ENCODE assay signal across 23 cellular contexts in genomic region chr16:8831450-8832382, GRCh38. TPM values are rescaled to one million over a fixed set of nuclear protein-coding genes. Genes with fewer than 3 reads are reported as not detected.
DNase-seq lines count a peak whose midpoint lies in the region; ATAC-seq and TF ChIP-seq lines count a peak whose summit lies in the region.
"Had no signal": no experiment of that assay in that cellular context is flagged by ENCODE, and none has a peak within 500 bp of the region (broad histone marks: within the 10 kb centered on the region; RNA-seq: fewer than 3 reads in every experiment).

No MANE protein-coding gene starts in this region.

- H3K4me1 Mint-ChIP-seq in brain = peaks cover 39% of the 10 kb centered on the region
- H3K4me1 Mint-ChIP-seq in stimulated activated naive CD8-positive, alpha-beta T cell treated with anti-CD3 and anti-CD28 coated beads, Interleukin-15, amount 100 ng/mL, for 72 hours = peaks cover 27% of the 10 kb centered on the region

- peaks cover 2% of the 10 kb centered on the region for H3K27me3 Mint-ChIP-seq in brain
- H3K27me3 Mint-ChIP-seq in stimulated activated naive CD8-positive, alpha-beta T cell treated with anti-CD3 and anti-CD28 coated beads, Interleukin-15, amount 100 ng/mL, for 72 hours = no peaks in the 10 kb centered on the region

- no peaks in the 10 kb centered on the region for H3K4me1 ChIP-seq in vagina

- H3K9me3 ChIP-seq in vagina = no peaks in the 10 kb centered on the region

- H3K27me3 ChIP-seq in vagina = no peaks in the 10 kb centered on the region

- H3K4me3 Mint-ChIP-seq in brain = peak overlapping the region in 4 of 5 experiments; percentile 6 to 75 (median 38)
- no peak overlapping the region for H3K4me3 Mint-ChIP-seq in stimulated activated naive CD8-positive, alpha-beta T cell treated with anti-CD3 and anti-CD28 coated beads, Interleukin-15, amount 100 ng/mL, for 72 hours
- H3K4me3 Mint-ChIP-seq: CD14-positive monocyte had no signal

- TF ChIP-seq POLR2A in vagina (IDR thresholded peaks at IDR 0.05) = no peak

- intact Hi-C loops in vagina (cut with DNase I) = no loop called here

- H3K36me3 Mint-ChIP-seq in brain = peaks cover 49% of the 10 kb centered on the region

- peak; percentile 2 for DNase-seq in NCI-H2107 treated with DMSO at 0.1 percent for 48 hours (lab: John Stamatoyannopoulos, UW; ENCODE audit: unreplicated experiment)
- no peak for DNase-seq in NCI-H2107 (lab: John Stamatoyannopoulos, UW)
- peak; percentile 75 for DNase-seq in iPS-NIHi7 (ENCODE audit: extremely low spot score)
- no peak for DNase-seq in stimulated activated naive CD8-positive, alpha-beta T cell treated with anti-CD3 and anti-CD28 coated beads, Interleukin-15, amount 100 ng/mL, for 72 hours
- DNase-seq in activated naive CD4-positive, alpha-beta T cell treated with anti-CD3 and anti-CD28 coated beads, Interleukin-2, amount 50 U/mL, for 16 hours = no peak
- no peak for DNase-seq in vagina (ENCODE audit: extremely low spot score in 2 of 2)
- no peak for DNase-seq in NCI-H748 (lab: John Stamatoyannopoulos, UW; ENCODE audit: unreplicated experiment)
- DNase-seq: activated CD4-positive, alpha-beta T cell treated with anti-CD3 and anti-CD28 coated beads for 1 hour; central memory CD4-positive, alpha-beta T cell; DMS153; IMR-90; left ventricle myocardium superior; NCI-H2081; NCI-H69; posterior cingulate gyrus; T-helper 9 cell; trophoblast cell had no signal

- H3K36me3 ChIP-seq in vagina = peaks cover 0 to 10% of the 10 kb centered on the region in 2 donors

- no peak for ATAC-seq in stimulated activated naive CD8-positive, alpha-beta T cell treated with anti-CD3 and anti-CD28 coated beads, Interleukin-15, amount 100 ng/mL, for 72 hours
- ATAC-seq: left ventricle myocardium superior had no signal

- peak overlapping the region; percentile 81 to 97 (median 94) for H3K27ac Mint-ChIP-seq in brain
- H3K27ac Mint-ChIP-seq in stimulated activated naive CD8-positive, alpha-beta T cell treated with anti-CD3 and anti-CD28 coated beads, Interleukin-15, amount 100 ng/mL, for 72 hours = peak overlapping the region; percentile 75 to 83
- H3K27ac Mint-ChIP-seq: activated T-helper 2 cell treated with anti-CD3 and anti-CD28 coated beads, Interferon-gamma antibody, Interleukin-2, Interleukin-4, amounts not matched to agents 10 μg/mL and 5 μg/mL and 100 μg/mL, durations not matched to agents 14 hours and 24 hours and 36 hours had no signal

- H3K4me3 ChIP-seq in vagina = no peak overlapping the region
- H3K4me3 ChIP-seq: SK-N-MC, smooth muscle cell had no signal

- TF ChIP-seq CTCF in brain (conservative IDR thresholded peaks at IDR 0.05) (no peak), vagina (IDR thresholded peaks at IDR 0.05) (no peak)

- H3K9me3 Mint-ChIP-seq in brain = no peaks in the 10 kb centered on the region
- no peaks in the 10 kb centered on the region for H3K9me3 Mint-ChIP-seq in stimulated activated naive CD8-positive, alpha-beta T cell treated with anti-CD3 and anti-CD28 coated beads, Interleukin-15, amount 100 ng/mL, for 72 hours
- H3K9me3 Mint-ChIP-seq: activated T-helper 2 cell treated with anti-CD3 and anti-CD28 coated beads, Interferon-gamma antibody, Interleukin-2, Interleukin-4, amounts not matched to agents 10 μg/mL and 5 μg/mL and 100 μg/mL, durations not matched to agents 14 hours and 24 hours and 36 hours had no signal

- no peak overlapping the region for H3K27ac ChIP-seq in vagina
- H3K27ac ChIP-seq: 22Rv1, SK-N-MC had no signal

RNA-seq across cellular contexts. Expression of gene PMM2, which starts 34.1 kb away (rescaled TPM):
- 4.8 TPM for polyA plus RNA-seq in brain (ENCODE audit: insufficient read depth, low read depth, low replicate concordance)
- total RNA-seq in vagina = 21.4 TPM

RNA-seq across cellular contexts. Expression of gene TMEM186, which starts 34.3 kb away (rescaled TPM):
- 12.4 TPM for polyA plus RNA-seq in brain (ENCODE audit: insufficient read depth, low read depth, low replicate concordance)
- total RNA-seq in vagina = 2.9 TPM

RNA-seq across cellular contexts. Expression of gene CARHSP1, which starts 37.1 kb away (rescaled TPM):
- polyA plus RNA-seq in brain (ENCODE audit: insufficient read depth, low read depth, low replicate concordance) = 407 TPM
- 125 TPM for total RNA-seq in vagina

RNA-seq across cellular contexts. Expression of gene LITAFD, which starts 50.4 kb away (rescaled TPM):
- polyA plus RNA-seq in brain (ENCODE audit: insufficient read depth, low read depth, low replicate concordance) = not detected
- not detected for total RNA-seq in vagina
- total RNA-seq: activated T-helper 2 cell treated with anti-CD3 and anti-CD28 coated beads, Interferon-gamma antibody, Interleukin-2, Interleukin-4, amounts not matched to agents 10 μg/mL and 5 μg/mL and 100 μg/mL, durations not matched to agents 14 hours and 24 hours and 36 hours; IMR-90; left ventricle myocardium superior; smooth muscle cell had no signal
- polyA plus RNA-seq: CD14-positive monocyte, IMR-90, smooth muscle cell had no signal

Comparison
In these comparisons a context has a peak if more than half of its experiments do, and no peak if none do; other contexts are left out.
1. DNase-seq: peak in NCI-H2107 treated with DMSO at 0.1 percent for 48 hours (single experiment) and iPS-NIHi7 (single experiment); none in NCI-H2107 (single experiment), stimulated activated naive CD8-positive, alpha-beta T cell treated with anti-CD3 and anti-CD28 coated beads, Interleukin-15, amount 100 ng/mL, for 72 hours (0 of 2), activated naive CD4-positive, alpha-beta T cell treated with anti-CD3 and anti-CD28 coated beads, Interleukin-2, amount 50 U/mL, for 16 hours (single experiment), vagina (0 of 2) and NCI-H748 (single experiment).
2. H3K4me3 Mint-ChIP-seq: peak in brain (4 of 5); none in stimulated activated naive CD8-positive, alpha-beta T cell treated with anti-CD3 and anti-CD28 coated beads, Interleukin-15, amount 100 ng/mL, for 72 hours (0 of 2).